14 cellular contexts compared by ENCODE assay signal in the genomic region with DNA sequence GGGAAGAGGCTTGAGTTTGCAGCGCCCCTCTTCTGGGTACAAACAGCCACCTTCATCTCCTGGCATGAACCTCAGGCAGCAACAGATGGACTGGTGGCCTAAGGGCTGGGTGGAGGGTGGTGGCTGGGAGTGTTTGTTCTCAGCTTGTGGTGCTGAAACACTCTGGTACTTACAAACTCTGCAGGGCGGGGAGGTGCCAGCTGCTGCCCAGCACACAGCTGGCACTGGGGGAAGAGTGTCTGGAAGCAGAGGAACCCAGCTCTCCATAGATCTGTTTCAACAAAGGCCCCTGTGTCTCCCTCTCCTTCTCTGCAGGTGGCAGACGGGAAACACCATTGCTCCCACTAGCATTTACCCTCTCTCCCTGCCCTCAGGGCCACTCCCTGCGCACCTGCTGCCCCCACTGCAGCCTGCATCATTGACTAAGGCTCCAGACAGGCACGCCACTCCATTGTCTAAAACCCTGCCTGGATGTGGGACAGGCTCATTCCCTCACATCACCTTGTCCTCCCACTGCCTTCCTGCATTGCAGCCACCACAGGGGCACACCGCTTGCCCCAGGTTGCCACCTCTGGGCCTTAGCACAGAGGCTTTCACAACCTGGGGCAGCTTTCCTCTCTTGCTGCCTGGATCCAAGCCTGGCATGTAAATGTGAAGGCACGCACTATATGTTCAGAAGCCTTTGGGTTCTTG. TPM values are rescaled to one million over a fixed set of nuclear protein-coding genes. Genes with fewer than 3 reads are reported as not detected.
A peak's percentile ranks its signal among the peaks of the same experiment; 100 is the strongest.
DNase-seq lines count a peak whose midpoint lies in the region; ATAC-seq and TF ChIP-seq lines count a peak whose summit lies in the region.
"Had no signal": no experiment of that assay in that cellular context is flagged by ENCODE, and none has a peak within 500 bp of the region (broad histone marks: within the 10 kb centered on the region; RNA-seq: fewer than 3 reads in every experiment).

No MANE protein-coding gene starts in this region.

- WGBS in neuronal stem cell (ENCODE audit: extremely low coverage in 2 of 2, insufficient read length in 2 of 2, insufficient replicate concordance in 1 of 2), 2 donors: no CpG with 5 or more reads among the region's 7 CpGs

- TF ChIP-seq POLR2A in gastrocnemius medialis (IDR thresholded peaks at IDR 0.05): no peak

- H3K23ac ChIP-seq in neuronal stem cell (ENCODE audit: low read depth, low read length, poor library complexity): peak overlapping the region; percentile 69

- no peak overlapping the region for H3K4me2 ChIP-seq in neuronal stem cell (ENCODE audit: insufficient read depth, low read length, poor library complexity, severe bottlenecking)

- H3K9ac ChIP-seq in neuronal stem cell (ENCODE audit: low read depth, low read length, poor library complexity): no peak overlapping the region

- H3K27me3 ChIP-seq in neuronal stem cell (ENCODE audit: control insufficient read depth in 3 of 3, insufficient read depth in 3 of 3, low read depth in 1 of 3, low read length in 3 of 3): peaks cover 0 to under 1% (median 0%) of the 10 kb centered on the region in 3 experiments
- H3K27me3 ChIP-seq in gastrocnemius medialis: peaks cover 0 to 2% (median 0%) of the 10 kb centered on the region in 3 donors

- ATAC-seq in GM21737 (IDR thresholded peaks at IDR 0.05; ENCODE audit: unreplicated experiment) (no peak), gastrocnemius medialis (no peak), GM21367 (IDR thresholded peaks at IDR 0.05; ENCODE audit: unreplicated experiment) (no peak), GM18511 (IDR thresholded peaks at IDR 0.05; ENCODE audit: unreplicated experiment) (no peak)
- ATAC-seq: activated CD4-positive, CD25-positive, alpha-beta regulatory T cell treated with anti-CD3 and anti-CD28 coated beads, Interleukin-2, amount 50 U/mL, for 24 hours; natural killer cell treated with Interleukin-12 subunit alpha and Interleukin-12 subunit beta and Interleukin-15 and Interleukin-18, amount 100 ng/mL, for 72 hours had no signal

- in situ Hi-C loops in gastrocnemius medialis (cut with MboI; ENCODE audit: low sequenced_read_pairs in 4 of 4): no loop called here

- no peak overlapping the region for H2AFZ ChIP-seq in neuronal stem cell (ENCODE audit: low read length)

- H3K27ac ChIP-seq in neuronal stem cell (replicated peaks; ENCODE audit: low read length): no peak overlapping the region
- H3K27ac ChIP-seq in gastrocnemius medialis: no peak overlapping the region
- H3K27ac ChIP-seq: esophagus squamous epithelium had no signal

- H3K4me3 ChIP-seq in neuronal stem cell (ENCODE audit: low read length in 2 of 2) (no peak overlapping the region), gastrocnemius medialis (no peak overlapping the region)
- H3K4me3 ChIP-seq: esophagus squamous epithelium had no signal

- H3K18ac ChIP-seq in neuronal stem cell (ENCODE audit: low read length): no peak overlapping the region

- peak overlapping the region; percentile 66 for H4K91ac ChIP-seq in neuronal stem cell (ENCODE audit: low read depth, low read length, poor library complexity)

- DNase-seq in DMS53 (lab: John Stamatoyannopoulos, UW) (peak; percentile 83), NCI-H1694 treated with DMSO at 0.1 percent for 48 hours (lab: John Stamatoyannopoulos, UW) (peak; percentile 63), anterior cingulate cortex (lab: John Stamatoyannopoulos, UW) (peak in 45 of 58 donors; percentile 27 to 94 (median 68)), neuronal stem cell (ENCODE audit: low spot score) (no peak), gastrocnemius medialis (no peak)
- DNase-seq: activated naive CD4-positive, alpha-beta T cell; cerebellar nuclear complex; esophagus squamous epithelium; NCI-H82 had no signal

- H3K36me3 ChIP-seq in neuronal stem cell (replicated peaks in 1 of 2; ENCODE audit: control insufficient read depth in 2 of 2, insufficient read depth in 2 of 2, low read length in 2 of 2) (no peaks in the 10 kb centered on the region), gastrocnemius medialis (no peaks in the 10 kb centered on the region)
- H3K36me3 ChIP-seq: esophagus squamous epithelium had no signal

- H4K8ac ChIP-seq in neuronal stem cell (ENCODE audit: low read depth, low read length): no peak overlapping the region

- H2BK12ac ChIP-seq in neuronal stem cell (ENCODE audit: low read length): no peak overlapping the region

- TF ChIP-seq CTCF in gastrocnemius medialis (IDR thresholded peaks at IDR 0.05 in 4 of 5, conservative IDR thresholded peaks at IDR 0.05 in 1 of 5): no peak

- H3K9me3 ChIP-seq in neuronal stem cell (replicated peaks in 1 of 2; ENCODE audit: control insufficient read depth in 2 of 2, insufficient read depth in 1 of 2, low read depth in 1 of 2, low read length in 2 of 2) (no peaks in the 10 kb centered on the region), gastrocnemius medialis (no peaks in the 10 kb centered on the region)
- H3K9me3 ChIP-seq: esophagus squamous epithelium had no signal

- peak overlapping the region; percentile 67 for H3K14ac ChIP-seq in neuronal stem cell (ENCODE audit: low read length)

- H3K4me1 ChIP-seq in neuronal stem cell (ENCODE audit: control insufficient read depth in 2 of 2, insufficient read depth in 1 of 2, low read depth in 1 of 2, low read length in 2 of 2) (peaks cover 0 to 8% of the 10 kb centered on the region in 2 donors), gastrocnemius medialis (no peaks in the 10 kb centered on the region)
- H3K4me1 ChIP-seq: esophagus squamous epithelium had no signal

- intact Hi-C loops in gastrocnemius medialis (cut with DNase I; ENCODE audit: low total_unique reads): no loop called here

- H2BK15ac ChIP-seq in neuronal stem cell (ENCODE audit: low read length): peak overlapping the region; percentile 22

- no peak overlapping the region for H2BK5ac ChIP-seq in neuronal stem cell (ENCODE audit: low read length)

- no peaks in the 10 kb centered on the region for H3K79me1 ChIP-seq in neuronal stem cell (ENCODE audit: low read depth, low read length)

- no peak overlapping the region for H3K4ac ChIP-seq in neuronal stem cell (ENCODE audit: low read length)

- no peak overlapping the region for H2BK120ac ChIP-seq in neuronal stem cell (ENCODE audit: low read depth, low read length)

- peak overlapping the region; percentile 61 for H2AK5ac ChIP-seq in neuronal stem cell (ENCODE audit: low read depth, low read length)

RNA-seq across cellular contexts. Expression of gene ARHGAP22, which starts 6.5 kb away (rescaled TPM):
- 4.5 TPM for polyA plus RNA-seq in neuronal stem cell (2013, experiment 1 of 2)
- polyA plus RNA-seq in neuronal stem cell (2013, experiment 2 of 2): 4.7 TPM
- under 1 TPM in 3 of 4 donors, not detected in 1; 0.69 to 0.92 (median 0.72) TPM for total RNA-seq in gastrocnemius medialis

Comparison
In these comparisons a context has a peak if more than half of its experiments do, and no peak if none do; other contexts are left out.
1. DNase-seq: peak in DMS53 (single experiment), NCI-H1694 treated with DMSO at 0.1 percent for 48 hours (single experiment) and anterior cingulate cortex (45 of 58); none in neuronal stem cell (single experiment) and gastrocnemius medialis (0 of 2).